15 cellular contexts compared by ENCODE assay signal in the genomic region with DNA sequence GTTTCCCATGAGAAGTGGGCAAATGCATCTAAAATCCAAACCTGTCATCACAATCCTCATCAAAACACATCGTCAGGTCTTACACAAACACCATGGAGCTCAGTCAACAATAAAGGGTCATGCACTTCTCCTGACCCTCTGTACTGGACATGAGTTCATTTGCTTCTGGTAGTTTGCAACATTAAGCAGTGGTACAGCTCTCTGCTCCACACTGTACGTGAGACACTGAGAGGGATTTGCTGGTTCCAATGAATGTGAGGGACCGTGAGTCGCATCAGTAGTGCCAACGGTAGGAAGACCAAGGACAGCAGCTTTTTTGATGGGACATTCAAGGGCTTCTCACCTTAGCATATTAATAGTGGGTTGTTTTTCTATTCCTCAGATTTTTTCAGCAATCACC.
A peak's percentile ranks its signal among the peaks of the same experiment; 100 is the strongest.
DNase-seq lines count a peak whose midpoint lies in the region; ATAC-seq and TF ChIP-seq lines count a peak whose summit lies in the region.
"Had no signal": no experiment of that assay in that cellular context is flagged by ENCODE, and none has a peak within 500 bp of the region (broad histone marks: within the 10 kb centered on the region; RNA-seq: fewer than 3 reads in every experiment).

No MANE protein-coding gene starts in this region.

- H3K27me3 Mint-ChIP-seq in WTC11 (ENCODE audit: low read depth), result no peaks in the 10 kb centered on the region

- peak; percentile 32; the same call in 1 of the 2 replicates for ATAC-seq in WTC11
- peak; percentile 86 for ATAC-seq in left lobe of liver
- no peak for ATAC-seq in HG03378 (IDR thresholded peaks at IDR 0.05; ENCODE audit: unreplicated experiment)
- no peak for ATAC-seq in GM21576 (IDR thresholded peaks at IDR 0.05; ENCODE audit: unreplicated experiment)
- ATAC-seq: A549; CD8-positive, alpha-beta T cell had no signal

- no peak for TF ChIP-seq CTCF in WTC11 (IDR thresholded peaks at IDR 0.05)

- peaks cover 45% of the 10 kb centered on the region for H3K4me1 Mint-ChIP-seq in WTC11
- H3K4me1 Mint-ChIP-seq: CD14-positive monocyte had no signal

- peaks cover 10% of the 10 kb centered on the region for H3K9me3 Mint-ChIP-seq in WTC11
- H3K9me3 Mint-ChIP-seq: CD8-positive, alpha-beta T cell; H9 had no signal

- POLR2A ChIA-PET in WTC11 (lab: Charles Lee), result interaction anchor here (0.6 kb wide), 2 partner anchors 124 to 1095 kb away, joined by 3 to 4 read pairs; no protein-coding TSS in a partner anchor

- no peaks in the 10 kb centered on the region for H3K36me3 Mint-ChIP-seq in WTC11
- H3K36me3 Mint-ChIP-seq: CD14-positive monocyte; CD8-positive, alpha-beta T cell had no signal

- CTCF ChIA-PET in WTC11 (lab: Charles Lee), result interaction anchor here (1.0 to 1.1 kb wide), 2 partner anchors 161 to 299 kb away, joined by 4 to 6 read pairs; no protein-coding TSS in a partner anchor

- H3K4me3 Mint-ChIP-seq in WTC11, result no peak overlapping the region
- H3K4me3 Mint-ChIP-seq: CD14-positive monocyte; CD8-positive, alpha-beta T cell; H9 had no signal

- DNase-seq in WTC11 (ENCODE audit: low spot score) (no peak), cerebellum (ENCODE audit: low spot score) (peak; percentile 30), left lobe of liver (ENCODE audit: low spot score) (no peak), COR-L47 (lab: John Stamatoyannopoulos, UW) (no peak), T-helper 2 cell (no peak)
- DNase-seq: Caco-2; CD8-positive, alpha-beta T cell; DND-41; GF-D8; H9; KBM-7 had no signal

- no peak overlapping the region for H3K27ac Mint-ChIP-seq in WTC11
- H3K27ac Mint-ChIP-seq: CD14-positive monocyte; CD8-positive, alpha-beta T cell had no signal

TF ChIP-seq in WTC11, 78 proteins besides CTCF, POLR2A, EP300 and RAD21:
- no peak for TF ChIP-seq NR3C1 (CRISPR knock-in tag; conservative IDR thresholded peaks at IDR 0.05; ENCODE audit: low read depth)
- TF ChIP-seq MXD4 (CRISPR knock-in tag; IDR thresholded peaks at IDR 0.05; ENCODE audit: borderline replicate concordance), result no peak
- TF ChIP-seq GTF2I (CRISPR knock-in tag; conservative IDR thresholded peaks at IDR 0.05), result no peak
- TF ChIP-seq, protein P1, sequence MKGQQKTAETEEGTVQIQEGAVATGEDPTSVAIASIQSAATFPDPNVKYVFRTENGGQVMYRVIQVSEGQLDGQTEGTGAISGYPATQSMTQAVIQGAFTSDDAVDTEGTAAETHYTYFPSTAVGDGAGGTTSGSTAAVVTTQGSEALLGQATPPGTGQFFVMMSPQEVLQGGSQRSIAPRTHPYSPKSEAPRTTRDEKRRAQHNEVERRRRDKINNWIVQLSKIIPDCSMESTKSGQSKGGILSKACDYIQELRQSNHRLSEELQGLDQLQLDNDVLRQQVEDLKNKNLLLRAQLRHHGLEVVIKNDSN (CRISPR knock-in tag; IDR thresholded peaks at IDR 0.05), result no peak
- TF ChIP-seq, protein P2, sequence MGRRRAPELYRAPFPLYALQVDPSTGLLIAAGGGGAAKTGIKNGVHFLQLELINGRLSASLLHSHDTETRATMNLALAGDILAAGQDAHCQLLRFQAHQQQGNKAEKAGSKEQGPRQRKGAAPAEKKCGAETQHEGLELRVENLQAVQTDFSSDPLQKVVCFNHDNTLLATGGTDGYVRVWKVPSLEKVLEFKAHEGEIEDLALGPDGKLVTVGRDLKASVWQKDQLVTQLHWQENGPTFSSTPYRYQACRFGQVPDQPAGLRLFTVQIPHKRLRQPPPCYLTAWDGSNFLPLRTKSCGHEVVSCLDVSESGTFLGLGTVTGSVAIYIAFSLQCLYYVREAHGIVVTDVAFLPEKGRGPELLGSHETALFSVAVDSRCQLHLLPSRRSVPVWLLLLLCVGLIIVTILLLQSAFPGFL (CRISPR knock-in tag; IDR thresholded peaks at IDR 0.05; ENCODE audit: borderline replicate concordance), result no peak
- TF ChIP-seq ZNF138 (CRISPR knock-in tag; conservative IDR thresholded peaks at IDR 0.05), result no peak
- no peak for TF ChIP-seq NFE2L1 (CRISPR knock-in tag; IDR thresholded peaks at IDR 0.05)
- TF ChIP-seq, protein P3, sequence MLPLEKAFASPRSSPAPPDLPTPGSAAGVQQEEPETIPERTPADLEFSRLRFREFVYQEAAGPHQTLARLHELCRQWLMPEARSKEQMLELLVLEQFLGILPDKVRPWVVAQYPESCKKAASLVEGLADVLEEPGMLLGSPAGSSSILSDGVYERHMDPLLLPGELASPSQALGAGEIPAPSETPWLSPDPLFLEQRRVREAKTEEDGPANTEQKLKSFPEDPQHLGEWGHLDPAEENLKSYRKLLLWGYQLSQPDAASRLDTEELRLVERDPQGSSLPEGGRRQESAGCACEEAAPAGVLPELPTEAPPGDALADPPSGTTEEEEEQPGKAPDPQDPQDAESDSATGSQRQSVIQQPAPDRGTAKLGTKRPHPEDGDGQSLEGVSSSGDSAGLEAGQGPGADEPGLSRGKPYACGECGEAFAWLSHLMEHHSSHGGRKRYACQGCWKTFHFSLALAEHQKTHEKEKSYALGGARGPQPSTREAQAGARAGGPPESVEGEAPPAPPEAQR (CRISPR knock-in tag; IDR thresholded peaks at IDR 0.05), result no peak
- TF ChIP-seq, protein P4, sequence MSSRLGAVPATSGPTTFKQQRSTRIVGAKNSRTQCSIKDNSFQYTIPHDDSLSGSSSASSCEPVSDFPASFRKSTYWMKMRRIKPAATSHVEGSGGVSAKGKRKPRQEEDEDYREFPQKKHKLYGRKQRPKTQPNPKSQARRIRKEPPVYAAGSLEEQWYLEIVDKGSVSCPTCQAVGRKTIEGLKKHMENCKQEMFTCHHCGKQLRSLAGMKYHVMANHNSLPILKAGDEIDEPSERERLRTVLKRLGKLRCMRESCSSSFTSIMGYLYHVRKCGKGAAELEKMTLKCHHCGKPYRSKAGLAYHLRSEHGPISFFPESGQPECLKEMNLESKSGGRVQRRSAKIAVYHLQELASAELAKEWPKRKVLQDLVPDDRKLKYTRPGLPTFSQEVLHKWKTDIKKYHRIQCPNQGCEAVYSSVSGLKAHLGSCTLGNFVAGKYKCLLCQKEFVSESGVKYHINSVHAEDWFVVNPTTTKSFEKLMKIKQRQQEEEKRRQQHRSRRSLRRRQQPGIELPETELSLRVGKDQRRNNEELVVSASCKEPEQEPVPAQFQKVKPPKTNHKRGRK (CRISPR knock-in tag; IDR thresholded peaks at IDR 0.05; ENCODE audit: borderline replicate concordance), result no peak
- TF ChIP-seq, protein P5, sequence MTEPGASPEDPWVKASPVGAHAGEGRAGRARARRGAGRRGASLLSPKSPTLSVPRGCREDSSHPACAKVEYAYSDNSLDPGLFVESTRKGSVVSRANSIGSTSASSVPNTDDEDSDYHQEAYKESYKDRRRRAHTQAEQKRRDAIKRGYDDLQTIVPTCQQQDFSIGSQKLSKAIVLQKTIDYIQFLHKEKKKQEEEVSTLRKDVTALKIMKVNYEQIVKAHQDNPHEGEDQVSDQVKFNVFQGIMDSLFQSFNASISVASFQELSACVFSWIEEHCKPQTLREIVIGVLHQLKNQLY (CRISPR knock-in tag; IDR thresholded peaks at IDR 0.05), result no peak

Comparison
In these comparisons a context has a peak if more than half of its experiments do, and no peak if none do; other contexts are left out.
1. ATAC-seq: peak in WTC11 (single experiment) and left lobe of liver (single experiment); none in HG03378 (single experiment) and GM21576 (single experiment).